ENCODE assay signal across 29 cellular contexts in the genomic region with DNA sequence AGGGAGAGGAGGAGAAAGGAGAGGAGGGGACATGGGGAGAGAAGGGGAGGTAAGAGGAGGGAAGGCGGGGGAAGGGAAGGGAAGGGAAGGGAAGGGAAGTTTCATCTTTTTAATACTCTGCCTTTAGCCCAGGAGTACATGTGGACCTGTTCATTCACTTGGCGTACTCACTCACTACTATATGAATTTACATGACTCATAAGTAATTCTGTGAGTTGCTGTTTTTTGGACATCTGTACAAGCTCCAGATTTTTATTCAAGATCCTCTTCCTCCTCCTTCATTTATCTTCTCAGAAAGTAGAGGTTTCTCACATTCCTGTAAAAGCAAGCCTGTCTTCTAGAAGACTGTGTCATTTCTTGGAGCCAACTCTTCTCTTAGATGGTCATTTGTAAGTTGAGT.
"Had no signal": no experiment of that assay in that cellular context is flagged by ENCODE, and none has a peak within 500 bp of the region (broad histone marks: within the 10 kb centered on the region; RNA-seq: fewer than 3 reads in every experiment).

No MANE protein-coding gene starts in this region.

- H3K4me2 ChIP-seq: smooth muscle cell had no signal

- DNase-seq: cortex of kidney; effector memory CD8-positive, alpha-beta T cell; gastrocnemius medialis; head of caudate nucleus; kidney; mesenchymal stem cell; mucosa of descending colon; naive B cell; stimulated activated CD4-positive, alpha-beta T cell treated with anti-CD3 and anti-CD28 coated beads, Interleukin-12 subunit alpha, Interleukin-12 subunit beta, amount 100 ng/mL, for 4 hours; stimulated activated CD4-positive, alpha-beta T cell treated with anti-CD3 and anti-CD28 coated beads, Interleukin-1b, Interleukin-23, amount 100 ng/mL, for 48 hours; stimulated activated CD4-positive, alpha-beta T cell treated with anti-CD3 and anti-CD28 coated beads, Interleukin-4, amount 100 ng/mL, for 1 hour; stimulated activated CD8-positive, alpha-beta memory T cell treated with anti-CD3 and anti-CD28 coated beads, Interleukin-4, amount 100 ng/mL, for 48 hours; stimulated activated naive CD4-positive, alpha-beta T cell; stimulated activated naive CD8-positive, alpha-beta T cell treated with anti-CD3 and anti-CD28 coated beads, Interleukin-15, amount 100 ng/mL, for 72 hours; transverse colon; upper lobe of right lung; uterus had no signal

- H3K9ac ChIP-seq: parathyroid adenoma had no signal

- H3K27ac ChIP-seq: gastrocnemius medialis, neutrophil, parathyroid adenoma, suprapubic skin, transverse colon, upper lobe of right lung had no signal

- H2AFZ ChIP-seq: parathyroid adenoma had no signal

- H3K9me3 ChIP-seq: gastrocnemius medialis, mucosa of descending colon, neutrophil, suprapubic skin, transverse colon, upper lobe of right lung, uterus had no signal

- H3K27me3 ChIP-seq: gastrocnemius medialis, neutrophil, suprapubic skin, transverse colon, upper lobe of right lung, uterus had no signal

- FAIRE-seq: endometrium, kidney had no signal

- H3K4me1 Mint-ChIP-seq: naive B cell; neural crest cell; stimulated activated naive CD8-positive, alpha-beta T cell treated with anti-CD3 and anti-CD28 coated beads, Interleukin-15, amount 100 ng/mL, for 72 hours had no signal

- H3K9me3 Mint-ChIP-seq: effector memory CD8-positive, alpha-beta T cell; mesothelial cell of epicardium; natural killer cell treated with Interleukin-12 subunit alpha and Interleukin-12 subunit beta and Interleukin-15 and Interleukin-18, amount 100 ng/mL, for 72 hours; neural crest cell; stimulated activated naive CD8-positive, alpha-beta T cell treated with anti-CD3 and anti-CD28 coated beads, Interleukin-15, amount 100 ng/mL, for 72 hours had no signal

- H3K27ac Mint-ChIP-seq: effector memory CD8-positive, alpha-beta T cell; mesothelial cell of epicardium; naive B cell; natural killer cell treated with Interleukin-12 subunit alpha and Interleukin-12 subunit beta and Interleukin-15 and Interleukin-18, amount 100 ng/mL, for 72 hours; progenitor cell of endocrine pancreas; stimulated activated naive CD8-positive, alpha-beta T cell treated with anti-CD3 and anti-CD28 coated beads, Interleukin-15, amount 100 ng/mL, for 72 hours had no signal

- H3K79me2 ChIP-seq: parathyroid adenoma had no signal

- H3K36me3 Mint-ChIP-seq: mesothelial cell of epicardium; naive B cell; natural killer cell treated with Interleukin-12 subunit alpha and Interleukin-12 subunit beta and Interleukin-15 and Interleukin-18, amount 100 ng/mL, for 72 hours had no signal

- H3K36me3 ChIP-seq: gastrocnemius medialis, neutrophil, suprapubic skin, transverse colon, upper lobe of right lung, uterus had no signal

- H3K4me3 Mint-ChIP-seq: effector memory CD8-positive, alpha-beta T cell; mesothelial cell of epicardium; naive B cell; natural killer cell treated with Interleukin-12 subunit alpha and Interleukin-12 subunit beta and Interleukin-15 and Interleukin-18, amount 100 ng/mL, for 72 hours; neural crest cell; stimulated activated naive CD8-positive, alpha-beta T cell treated with anti-CD3 and anti-CD28 coated beads, Interleukin-15, amount 100 ng/mL, for 72 hours had no signal

- H3K4me3 ChIP-seq: gastrocnemius medialis, lung, mucosa of descending colon, smooth muscle cell, suprapubic skin, transverse colon, upper lobe of right lung, uterus had no signal

- ATAC-seq: effector memory CD8-positive, alpha-beta T cell; gastrocnemius medialis; left lobe of liver; mucosa of descending colon; natural killer cell treated with Interleukin-12 subunit alpha and Interleukin-12 subunit beta and Interleukin-15 and Interleukin-18, amount 100 ng/mL, for 72 hours; sciatic nerve; stimulated activated naive CD8-positive, alpha-beta T cell treated with anti-CD3 and anti-CD28 coated beads, Interleukin-15, amount 100 ng/mL, for 72 hours; upper lobe of right lung had no signal

- H3K4me1 ChIP-seq: parathyroid adenoma had no signal
